ENCODE assay signal across 9 cellular contexts in the genomic region with DNA sequence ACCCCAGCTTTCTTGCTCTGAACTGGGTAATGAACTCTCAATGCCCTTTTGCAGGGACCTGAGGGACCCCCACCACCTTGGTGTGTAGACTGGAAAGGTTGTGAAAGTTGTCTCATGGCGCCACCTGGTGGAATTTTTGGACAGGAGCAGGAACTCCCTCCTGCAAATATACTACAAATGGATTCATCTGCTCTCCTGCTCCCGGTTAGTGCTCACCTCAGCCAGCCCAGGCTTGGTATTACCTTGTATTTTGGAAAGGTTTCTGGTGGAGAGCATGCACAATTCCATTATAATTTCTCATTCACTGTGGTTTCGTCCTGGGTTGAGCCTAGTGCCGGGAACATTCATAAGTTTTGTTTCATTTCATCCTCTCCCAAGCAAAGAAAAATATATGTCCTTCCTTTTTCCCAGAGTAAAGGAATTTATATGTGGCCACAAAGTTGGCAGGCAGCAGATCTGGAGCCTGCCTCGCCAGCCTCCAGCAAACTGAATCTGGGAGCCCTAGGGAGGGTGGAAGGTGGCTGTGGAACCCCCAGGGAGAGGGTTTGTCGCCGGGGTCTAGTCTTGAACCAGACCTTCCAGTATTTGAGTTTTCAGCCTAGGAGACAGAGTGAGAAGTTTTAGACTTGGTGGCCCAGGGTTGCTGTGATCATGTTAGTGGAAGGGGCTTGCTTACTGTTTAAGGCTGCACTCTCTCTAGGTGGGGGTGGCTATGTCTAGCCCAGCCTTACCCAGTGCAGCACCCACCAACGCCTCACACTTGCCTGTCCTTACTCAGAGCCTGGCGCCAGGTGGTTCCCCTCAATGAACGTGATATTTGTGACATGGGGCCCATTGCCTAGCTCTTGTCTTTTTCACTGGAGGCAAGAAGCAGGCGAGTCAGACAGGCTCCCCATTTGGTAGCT. TPM values are rescaled to one million over a fixed set of nuclear protein-coding genes. Genes with fewer than 3 reads are reported as not detected.
DNase-seq lines count a peak whose midpoint lies in the region; ATAC-seq and TF ChIP-seq lines count a peak whose summit lies in the region.
"Had no signal": no experiment of that assay in that cellular context is flagged by ENCODE, and none has a peak within 500 bp of the region (broad histone marks: within the 10 kb centered on the region; RNA-seq: fewer than 3 reads in every experiment).

No MANE protein-coding gene starts in this region.

- H3K4me3 ChIP-seq in choroid plexus epithelial cell (ENCODE audit: low read depth, low read length), result no peak overlapping the region
- H3K4me3 ChIP-seq: BLaER1 had no signal

- POLR2A ChIA-PET in activated CD4-positive, alpha-beta T cell treated with anti-CD3 and anti-CD28 coated beads for 36 hours (lab: Charles Lee), result no interaction called here

- DNase-seq in NCI-H1436 (lab: John Stamatoyannopoulos, UW) (peak; percentile 52), NCI-H1436 treated with DMSO at 0.1 percent for 48 hours (lab: John Stamatoyannopoulos, UW) (no peak), NCI-H128 (lab: John Stamatoyannopoulos, UW; ENCODE audit: unreplicated experiment) (peak; percentile 14), choroid plexus epithelial cell (ENCODE audit: low read depth) (peak; percentile 82), left lobe of liver (ENCODE audit: low spot score) (peak; percentile 65)
- DNase-seq in activated CD4-positive, alpha-beta T cell treated with anti-CD3 and anti-CD28 coated beads for 36 hours, result peak; percentile 81
- peak; percentile 65 for DNase-seq in stimulated activated CD4-positive, alpha-beta T cell treated with anti-CD3 and anti-CD28 coated beads, Interleukin-4, amount 100 ng/mL, for 1 hour

- ATAC-seq in activated CD4-positive, alpha-beta T cell treated with anti-CD3 and anti-CD28 coated beads for 36 hours, result peak; percentile 76
- ATAC-seq in left lobe of liver (peak; percentile 80), GM19328 (IDR thresholded peaks at IDR 0.05; ENCODE audit: unreplicated experiment) (no peak)

- TF ChIP-seq CTCF in choroid plexus epithelial cell (conservative IDR thresholded peaks at IDR 0.05; ENCODE audit: low read depth, low read length), result peak; percentile 91

- intact Hi-C loops in activated CD4-positive, alpha-beta T cell treated with anti-CD3 and anti-CD28 coated beads for 36 hours (cut with DNase I, micrococcal nuclease), result loop anchor here (1.0 to 10.0 kb wide), 5 partner anchors 124 to 318 kb away; a partner anchor contains a TSS

- H3K4me1 Mint-ChIP-seq in activated CD4-positive, alpha-beta T cell treated with anti-CD3 and anti-CD28 coated beads for 36 hours, result no peaks in the 10 kb centered on the region

- H3K9me3 Mint-ChIP-seq in activated CD4-positive, alpha-beta T cell treated with anti-CD3 and anti-CD28 coated beads for 36 hours (ENCODE audit: low read depth), result no peaks in the 10 kb centered on the region

- CTCF ChIA-PET in activated CD4-positive, alpha-beta T cell treated with anti-CD3 and anti-CD28 coated beads for 36 hours (lab: Charles Lee), result interaction anchor here (1.0 to 6.2 kb wide), 7 partner anchors 11 to 129 kb away, joined by 3 to 125 read pairs (median 5); no protein-coding TSS in a partner anchor

- no peaks in the 10 kb centered on the region for H3K27me3 Mint-ChIP-seq in activated CD4-positive, alpha-beta T cell treated with anti-CD3 and anti-CD28 coated beads for 36 hours

- H3K36me3 Mint-ChIP-seq in activated CD4-positive, alpha-beta T cell treated with anti-CD3 and anti-CD28 coated beads for 36 hours (ENCODE audit: low read depth), result no peaks in the 10 kb centered on the region

- H3K27ac Mint-ChIP-seq in activated CD4-positive, alpha-beta T cell treated with anti-CD3 and anti-CD28 coated beads for 36 hours, result no peak overlapping the region

- no peak overlapping the region for H3K4me3 Mint-ChIP-seq in activated CD4-positive, alpha-beta T cell treated with anti-CD3 and anti-CD28 coated beads for 36 hours

RNA-seq across cellular contexts. Expression of a gene that starts 9.5 kb away (rescaled TPM):
- total RNA-seq in activated CD4-positive, alpha-beta T cell treated with anti-CD3 and anti-CD28 coated beads for 36 hours, result 1 to 10 TPM; 6.3 to 9.6 TPM
- total RNA-seq in left lobe of liver, result 1.2 TPM
